In the genomic region with DNA sequence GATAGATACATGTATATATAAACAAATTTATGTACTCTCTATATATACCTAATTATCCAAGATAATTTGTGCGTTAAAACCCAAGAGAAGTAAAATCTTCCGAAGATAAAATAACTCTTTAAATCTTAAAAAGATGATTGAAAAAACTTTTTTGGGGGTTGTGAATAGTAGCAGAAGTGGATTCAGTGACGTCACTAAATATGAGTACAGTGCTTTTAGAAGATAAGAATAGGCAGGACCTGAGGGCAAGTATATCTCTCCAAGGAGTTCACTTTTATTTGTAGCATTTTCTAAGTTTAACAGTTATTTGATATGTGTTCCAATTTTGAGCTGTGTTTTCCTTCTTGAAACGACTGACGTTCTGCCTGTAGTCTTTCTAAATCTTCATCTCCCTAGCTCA, we compare ENCODE assay signal across 25 cellular contexts.
A peak's percentile ranks its signal among the peaks of the same experiment; 100 is the strongest.
DNase-seq lines count a peak whose midpoint lies in the region; ATAC-seq, FAIRE-seq and TF ChIP-seq lines count a peak whose summit lies in the region.
"Had no signal": no experiment of that assay in that cellular context is flagged by ENCODE, and none has a peak within 500 bp of the region (broad histone marks: within the 10 kb centered on the region; RNA-seq: fewer than 3 reads in every experiment).

No MANE protein-coding gene starts in this region.

- H3K4me1 ChIP-seq in HEK293 (ENCODE audit: control insufficient read depth, insufficient read depth, low read length) (0 out of 2 replicates have a peak, but pooled peaks cover 2% of the 10 kb centered on the region), OCI-LY3 (ENCODE audit: low read length) (no peaks in the 10 kb centered on the region)
- H3K4me1 ChIP-seq: BE2C, BLaER1 had no signal

- no peak overlapping the region for H3K4me2 ChIP-seq in OCI-LY3 (ENCODE audit: low read length)
- H3K4me2 ChIP-seq: BLaER1 had no signal

- FAIRE-seq in frontal cortex (lab: Jason Lieb, UNC) = peak; percentile 83
- FAIRE-seq: A204.1, GM12878, GM12892, GM18507 had no signal

- H3K9ac ChIP-seq in OCI-LY3 (ENCODE audit: low read length) = no peak overlapping the region
- H3K9ac ChIP-seq: BLaER1 had no signal

- CTCF ChIA-PET in HEK293 (lab: Yijun Ruan, JAX) = interaction anchor here (0.7 kb wide), 1 partner anchor 663 kb away, joined by 3 read pairs; no protein-coding TSS in a partner anchor

- TF ChIP-seq CTCF in HEK293 (tag by site-specific recombination; IDR thresholded peaks at IDR 0.05) = no peak
- no peak for TF ChIP-seq CTCF in OCI-LY3 (IDR thresholded peaks at IDR 0.05; ENCODE audit: low read depth, low read length)

- H3K79me2 ChIP-seq in OCI-LY3 (ENCODE audit: low read length) = no peaks in the 10 kb centered on the region

- no peak for DNase-seq in frontal cortex (ENCODE audit: low spot score in 2 of 2)
- no peak for DNase-seq in kidney glomerular epithelial cell (lab: John Stamatoyannopoulos, UW)
- DNase-seq: 8988T; ACHN; BE2C; C1 segment of cervical spinal cord; CD4-positive, alpha-beta memory T cell; CD4-positive, CD25-positive, alpha-beta regulatory T cell; CD8-positive, alpha-beta memory T cell; COR-L47; DMS 273 treated with DMSO at 0.1 percent for 48 hours; DMS153; DMS53; DMS79; DND-41; EL; GDM1 had no signal

- no peak for ATAC-seq in GM21825 (IDR thresholded peaks at IDR 0.05; ENCODE audit: unreplicated experiment)
- ATAC-seq: GM12878 had no signal

- no peaks in the 10 kb centered on the region for H3K9me3 ChIP-seq in HEK293 (ENCODE audit: control insufficient read depth, insufficient read depth, low read depth, low read length)
- H3K9me3 ChIP-seq in OCI-LY3 (ENCODE audit: insufficient read depth, low read length) = no peaks in the 10 kb centered on the region
- H3K9me3 ChIP-seq: BE2C, BLaER1 had no signal

- peak overlapping the region; percentile 55; the same call in 1 of the 2 replicates for H2AFZ ChIP-seq in OCI-LY3 (ENCODE audit: low read depth, low read length)

- no peak overlapping the region for H3K27ac ChIP-seq in HEK293 (ENCODE audit: extremely low read depth, low read depth, low read length)
- no peak overlapping the region for H3K27ac ChIP-seq in OCI-LY3 (ENCODE audit: low read length)
- H3K27ac ChIP-seq: BLaER1 had no signal

- no peaks in the 10 kb centered on the region for H4K20me1 ChIP-seq in OCI-LY3 (ENCODE audit: insufficient read depth, low read length)
- H4K20me1 ChIP-seq: BLaER1 had no signal

- H3K4me3 ChIP-seq in HEK293 (ENCODE audit: low read depth, low read length) = no peak overlapping the region
- no peak overlapping the region for H3K4me3 ChIP-seq in OCI-LY3 (ENCODE audit: low read length)
- H3K4me3 ChIP-seq: BLaER1, GM12878 had no signal

- POLR2A ChIA-PET in HEK293 (lab: Yijun Ruan, JAX) = no interaction called here

- no peaks in the 10 kb centered on the region for H3K27me3 ChIP-seq in OCI-LY3 (ENCODE audit: low read depth, low read length)
- H3K27me3 ChIP-seq: BE2C, BLaER1 had no signal

- H3K36me3 ChIP-seq in HEK293 (ENCODE audit: control insufficient read depth in 2 of 2, insufficient read depth in 1 of 2, low read length in 2 of 2) = no peaks in the 10 kb centered on the region
- H3K36me3 ChIP-seq in OCI-LY3 (replicated peaks; ENCODE audit: low read depth, low read length) = no peaks in the 10 kb centered on the region
- H3K36me3 ChIP-seq: BE2C, BLaER1 had no signal

TF ChIP-seq in HEK293, 187 proteins besides CTCF, POLR2A, EP300 and RAD21:
- TF ChIP-seq, protein P1, sequence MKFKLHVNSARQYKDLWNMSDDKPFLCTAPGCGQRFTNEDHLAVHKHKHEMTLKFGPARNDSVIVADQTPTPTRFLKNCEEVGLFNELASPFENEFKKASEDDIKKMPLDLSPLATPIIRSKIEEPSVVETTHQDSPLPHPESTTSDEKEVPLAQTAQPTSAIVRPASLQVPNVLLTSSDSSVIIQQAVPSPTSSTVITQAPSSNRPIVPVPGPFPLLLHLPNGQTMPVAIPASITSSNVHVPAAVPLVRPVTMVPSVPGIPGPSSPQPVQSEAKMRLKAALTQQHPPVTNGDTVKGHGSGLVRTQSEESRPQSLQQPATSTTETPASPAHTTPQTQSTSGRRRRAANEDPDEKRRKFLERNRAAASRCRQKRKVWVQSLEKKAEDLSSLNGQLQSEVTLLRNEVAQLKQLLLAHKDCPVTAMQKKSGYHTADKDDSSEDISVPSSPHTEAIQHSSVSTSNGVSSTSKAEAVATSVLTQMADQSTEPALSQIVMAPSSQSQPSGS (tag by site-specific recombination; IDR thresholded peaks at IDR 0.05; ENCODE audit: low read depth) = peak; percentile 78
- TF ChIP-seq, protein P2, sequence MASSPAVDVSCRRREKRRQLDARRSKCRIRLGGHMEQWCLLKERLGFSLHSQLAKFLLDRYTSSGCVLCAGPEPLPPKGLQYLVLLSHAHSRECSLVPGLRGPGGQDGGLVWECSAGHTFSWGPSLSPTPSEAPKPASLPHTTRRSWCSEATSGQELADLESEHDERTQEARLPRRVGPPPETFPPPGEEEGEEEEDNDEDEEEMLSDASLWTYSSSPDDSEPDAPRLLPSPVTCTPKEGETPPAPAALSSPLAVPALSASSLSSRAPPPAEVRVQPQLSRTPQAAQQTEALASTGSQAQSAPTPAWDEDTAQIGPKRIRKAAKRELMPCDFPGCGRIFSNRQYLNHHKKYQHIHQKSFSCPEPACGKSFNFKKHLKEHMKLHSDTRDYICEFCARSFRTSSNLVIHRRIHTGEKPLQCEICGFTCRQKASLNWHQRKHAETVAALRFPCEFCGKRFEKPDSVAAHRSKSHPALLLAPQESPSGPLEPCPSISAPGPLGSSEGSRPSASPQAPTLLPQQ (tag by site-specific recombination; IDR thresholded peaks at IDR 0.05) = no peak
